8 cellular contexts compared by ENCODE assay signal in the genomic region with DNA sequence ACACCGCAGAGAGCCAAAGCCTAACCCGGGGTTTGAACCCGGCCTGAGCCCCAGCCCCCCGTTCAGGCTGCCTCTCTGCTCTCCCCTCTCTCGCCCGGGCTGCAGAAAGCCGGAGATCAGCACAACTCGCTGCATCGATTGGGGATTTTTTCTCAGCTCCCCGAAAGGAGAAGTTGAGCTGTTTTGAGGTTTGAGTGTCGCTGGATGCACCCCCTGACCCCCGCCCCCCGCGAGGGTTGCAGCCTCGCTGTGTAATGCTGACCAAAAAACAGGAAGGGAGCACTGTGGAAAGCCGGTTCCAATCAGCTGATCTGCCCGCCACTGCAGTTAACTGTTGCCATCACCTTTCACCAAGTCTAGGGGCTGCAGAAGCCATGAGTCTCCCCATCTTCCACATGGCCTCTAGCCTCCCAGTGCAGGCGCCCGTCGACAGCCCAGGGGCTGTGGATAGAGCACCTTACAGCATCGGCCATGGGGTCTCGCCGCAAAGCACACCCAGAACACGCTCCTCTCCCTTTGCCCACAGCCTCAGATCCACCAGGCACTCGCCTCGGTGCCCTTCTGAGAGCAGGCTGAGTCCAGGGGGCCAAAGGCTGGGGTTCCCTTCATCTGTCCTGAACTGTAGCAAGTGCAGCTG. TPM values are rescaled to one million over a fixed set of nuclear protein-coding genes. Genes with fewer than 3 reads are reported as not detected.
A peak's percentile ranks its signal among the peaks of the same experiment; 100 is the strongest.
DNase-seq lines count a peak whose midpoint lies in the region; TF ChIP-seq lines count a peak whose summit lies in the region.

No MANE protein-coding gene starts in this region.

- no peaks in the 10 kb centered on the region for H3K9me2 ChIP-seq in OCI-LY1 (ENCODE audit: low read depth, low read length)

- no peak for DNase-seq in activated CD4-positive, alpha-beta T cell treated with anti-CD3 and anti-CD28 coated beads, Interleukin-2, amount 10 ng/mL, durations not matched to agents 7 days and 5 days
- no peak for DNase-seq in activated CD4-positive, alpha-beta T cell treated with anti-CD3 and anti-CD28 coated beads for 1 hour
- DNase-seq in left ventricle myocardium inferior, result peak; percentile 64
- no peak for DNase-seq in NCI-H1048 (lab: John Stamatoyannopoulos, UW)
- no peak for DNase-seq in G401 (ENCODE audit: low spot score)
- DNase-seq in prostate gland (ENCODE audit: low spot score), result no peak

- H3K27ac ChIP-seq in OCI-LY1 (ENCODE audit: low read depth, low read length, poor library complexity, severe bottlenecking), result peak overlapping the region; percentile 62
- peak overlapping the region; percentile 60 for H3K27ac ChIP-seq in left ventricle myocardium inferior (replicated peaks)
- peak overlapping the region; percentile 65 for H3K27ac ChIP-seq in thymus (ENCODE audit: low read depth)
- H3K27ac ChIP-seq in prostate gland, result no peak overlapping the region

- H3K9me3 ChIP-seq in OCI-LY1 (ENCODE audit: low read length) (no peaks in the 10 kb centered on the region), left ventricle myocardium inferior (replicated peaks) (no peaks in the 10 kb centered on the region), thymus (ENCODE audit: control insufficient read depth) (no peaks in the 10 kb centered on the region), prostate gland (no peaks in the 10 kb centered on the region)

- WGBS in thymus, result 25% methylated on average over 26 of the region's 26 CpGs
- WGBS in prostate gland, result 93% methylated on average over 26 of the region's 26 CpGs

- H3K4me1 ChIP-seq in OCI-LY1 (ENCODE audit: insufficient read depth, low read length, severe bottlenecking) (peaks cover 51% of the 10 kb centered on the region), left ventricle myocardium inferior (peaks cover 49% of the 10 kb centered on the region), thymus (ENCODE audit: control insufficient read depth, insufficient read depth, low read length) (no peaks in the 10 kb centered on the region), prostate gland (replicated peaks) (peaks cover 13% of the 10 kb centered on the region)

- H3K9ac ChIP-seq in OCI-LY1 (ENCODE audit: low read length), result peak overlapping the region; percentile 27; the same call in 1 of the 2 replicates

- peaks cover 41% of the 10 kb centered on the region for H3K4me1 Mint-ChIP-seq in activated CD4-positive, alpha-beta T cell treated with anti-CD3 and anti-CD28 coated beads, Interleukin-2, amount 10 ng/mL, durations not matched to agents 7 days and 5 days

- no peaks in the 10 kb centered on the region for H3F3A ChIP-seq in OCI-LY1 (ENCODE audit: insufficient read depth, low read length)

- intact Hi-C loops in left ventricle myocardium inferior (cut with micrococcal nuclease) (no loop called here), prostate gland (cut with DNase I) (no loop called here)

- no peak overlapping the region for H2AFZ ChIP-seq in OCI-LY1 (ENCODE audit: low read length)

- no peak overlapping the region for H3K4me3 Mint-ChIP-seq in activated CD4-positive, alpha-beta T cell treated with anti-CD3 and anti-CD28 coated beads, Interleukin-2, amount 10 ng/mL, durations not matched to agents 7 days and 5 days

- no peaks in the 10 kb centered on the region for H4K20me1 ChIP-seq in OCI-LY1 (ENCODE audit: insufficient read depth, low read length)

- no peaks in the 10 kb centered on the region for H3K27me3 ChIP-seq in OCI-LY1 (ENCODE audit: insufficient read depth, low read length)
- no peaks in the 10 kb centered on the region for H3K27me3 ChIP-seq in left ventricle myocardium inferior (ENCODE audit: low read depth)
- H3K27me3 ChIP-seq in thymus (ENCODE audit: control insufficient read depth, insufficient read depth), result no peaks in the 10 kb centered on the region
- no peaks in the 10 kb centered on the region for H3K27me3 ChIP-seq in prostate gland (replicated peaks; ENCODE audit: insufficient read depth)

- CTCF ChIA-PET in activated CD4-positive, alpha-beta T cell treated with anti-CD3 and anti-CD28 coated beads, Interleukin-2, amount 10 ng/mL, durations not matched to agents 7 days and 5 days (lab: Charles Lee), result interaction anchor here (0.6 kb wide), 1 partner anchor 12 kb away, joined by 3 read pairs; no protein-coding TSS in a partner anchor

- in situ Hi-C loops in G401 (cut with HindIII; ENCODE audit: low sequenced_read_pairs), result no loop called here

- POLR2A ChIA-PET in activated CD4-positive, alpha-beta T cell treated with anti-CD3 and anti-CD28 coated beads, Interleukin-2, amount 10 ng/mL, durations not matched to agents 7 days and 5 days (lab: Charles Lee), result no interaction called here

- H3K36me3 Mint-ChIP-seq in activated CD4-positive, alpha-beta T cell treated with anti-CD3 and anti-CD28 coated beads, Interleukin-2, amount 10 ng/mL, durations not matched to agents 7 days and 5 days (ENCODE audit: low read depth), result peaks cover 42% of the 10 kb centered on the region

- H3K36me3 ChIP-seq in OCI-LY1 (ENCODE audit: insufficient read depth, low read length), result peaks cover 69% of the 10 kb centered on the region
- H3K36me3 ChIP-seq in left ventricle myocardium inferior, result peaks cover 15% of the 10 kb centered on the region
- peaks cover 60% of the 10 kb centered on the region for H3K36me3 ChIP-seq in thymus (ENCODE audit: control insufficient read depth, insufficient read depth)
- no peaks in the 10 kb centered on the region for H3K36me3 ChIP-seq in prostate gland

- TF ChIP-seq CTCF in OCI-LY1 (IDR thresholded peaks at IDR 0.05; ENCODE audit: low read length), result no peak
- no peak for TF ChIP-seq CTCF in left ventricle myocardium inferior (IDR thresholded peaks at IDR 0.05; ENCODE audit: borderline replicate concordance)
- no peak for TF ChIP-seq CTCF in prostate gland (IDR thresholded peaks at IDR 0.05)

- no peak overlapping the region for H3K4me3 ChIP-seq in OCI-LY1 (ENCODE audit: low read depth, low read length, poor library complexity, severe bottlenecking)
- H3K4me3 ChIP-seq in left ventricle myocardium inferior, result no peak overlapping the region
- H3K4me3 ChIP-seq in thymus (ENCODE audit: low read length), result no peak overlapping the region
- H3K4me3 ChIP-seq in prostate gland, result no peak overlapping the region

- no peaks in the 10 kb centered on the region for H3K9me3 Mint-ChIP-seq in activated CD4-positive, alpha-beta T cell treated with anti-CD3 and anti-CD28 coated beads, Interleukin-2, amount 10 ng/mL, durations not matched to agents 7 days and 5 days

- no peaks in the 10 kb centered on the region for H3K79me2 ChIP-seq in OCI-LY1 (ENCODE audit: insufficient read depth, low read length)

- no peaks in the 10 kb centered on the region for H3K27me3 Mint-ChIP-seq in activated CD4-positive, alpha-beta T cell treated with anti-CD3 and anti-CD28 coated beads, Interleukin-2, amount 10 ng/mL, durations not matched to agents 7 days and 5 days

- TF ChIP-seq POLR2A in prostate gland (IDR thresholded peaks at IDR 0.05), result no peak

- peak overlapping the region; percentile 34; the same call in 1 of the 2 replicates for H3K4me2 ChIP-seq in OCI-LY1 (ENCODE audit: low read length)

- H3K27ac Mint-ChIP-seq in activated CD4-positive, alpha-beta T cell treated with anti-CD3 and anti-CD28 coated beads, Interleukin-2, amount 10 ng/mL, durations not matched to agents 7 days and 5 days, result peak overlapping the region; percentile 69

RNA-seq across cellular contexts. Expression of a gene that starts 34.5 kb away (rescaled TPM):
- total RNA-seq in activated CD4-positive, alpha-beta T cell treated with anti-CD3 and anti-CD28 coated beads, Interleukin-2, amount 10 ng/mL, durations not matched to agents 7 days and 5 days, result 100 to 1,000 TPM; 217 to 218 TPM
- total RNA-seq in left ventricle myocardium inferior (30.7 TPM), prostate gland (100 to 1,000 TPM in 1 of 2 donors, 10 to 100 TPM in 1; 50.9 to 208 TPM)
- polyA plus RNA-seq in thymus, result 103 TPM
- total RNA-seq in G401 (2014; rRNA removed; shearing (Covaris generic)), result 22.0 and 24.4 TPM in 2 replicates

RNA-seq across cellular contexts. Expression of a gene that starts 34.8 kb away (rescaled TPM):
- 10 to 100 TPM; 46.3 to 47.4 TPM for total RNA-seq in activated CD4-positive, alpha-beta T cell treated with anti-CD3 and anti-CD28 coated beads, Interleukin-2, amount 10 ng/mL, durations not matched to agents 7 days and 5 days
- total RNA-seq in left ventricle myocardium inferior (3.5 TPM), prostate gland (10 to 100 TPM in 1 of 2 donors, 1 to 10 TPM in 1; 6.5 to 15.3 TPM)
- polyA plus RNA-seq in thymus, result 19.5 TPM
- total RNA-seq in G401 (2014; rRNA removed; shearing (Covaris generic)), result 8.9 and 16.1 TPM in 2 replicates

Comparison
In these comparisons a context has a peak if more than half of its experiments do, and no peak if none do; other contexts are left out.
1. H3K27ac ChIP-seq: peak in OCI-LY1 (single experiment), left ventricle myocardium inferior (single experiment) and thymus (single experiment); none in prostate gland (0 of 2).